ENCODE assay signal across 8 cellular contexts in genomic region chr4:105471566-105472176, GRCh38. TPM values are rescaled to one million over a fixed set of nuclear protein-coding genes. Genes with fewer than 3 reads are reported as not detected.
DNase-seq lines count a peak whose midpoint lies in the region; ATAC-seq, FAIRE-seq and TF ChIP-seq lines count a peak whose summit lies in the region.

No MANE protein-coding gene starts in this region.

- H3K4me3 ChIP-seq in SU-DHL-6 (ENCODE audit: insufficient read depth, low read length, poor library complexity, severe bottlenecking) (peak overlapping the region; percentile 69), adipocyte (ENCODE audit: low read length) (peak overlapping the region; percentile 90)

- peak; percentile 68 for FAIRE-seq in G401.6 (lab: Jason Lieb, UNC)

- intact Hi-C loops in left cardiac atrium (cut with DNase I), result loop anchor here (5.0 kb wide), 1 partner anchor 329 kb away; no protein-coding TSS in a partner anchor

- TF ChIP-seq CTCF in SU-DHL-6 (IDR thresholded peaks at IDR 0.05; ENCODE audit: insufficient read depth, low read length, poor library complexity, severe bottlenecking), result no peak

- H3K9me2 ChIP-seq in SU-DHL-6 (replicated peaks; ENCODE audit: insufficient read depth, low read length), result no peaks in the 10 kb centered on the region

- no peaks in the 10 kb centered on the region for H4K20me1 ChIP-seq in SU-DHL-6 (ENCODE audit: low read depth, low read length)

- H3K9me3 ChIP-seq in SU-DHL-6 (ENCODE audit: insufficient read depth, low read length) (no peaks in the 10 kb centered on the region), adipocyte (ENCODE audit: control insufficient read depth, low read length) (no peaks in the 10 kb centered on the region)

- peaks cover 60% of the 10 kb centered on the region for H3K79me2 ChIP-seq in SU-DHL-6 (ENCODE audit: insufficient read depth, low read length)

- DNase-seq in HCEC 1CT (peak; percentile 25), MV-4-11 (lab: John Stamatoyannopoulos, UW) (peak; percentile 61), adipocyte (ENCODE audit: low read depth) (peak; percentile 89), left cardiac atrium (peak; percentile 43), putamen (ENCODE audit: low spot score) (peak; percentile 70), mesenteric fat pad (ENCODE audit: low spot score) (no peak)

- no peaks in the 10 kb centered on the region; the same call in 1 of the 2 replicates for H3F3A ChIP-seq in SU-DHL-6 (ENCODE audit: insufficient read depth)

- peak overlapping the region; percentile 79 for H3K9ac ChIP-seq in SU-DHL-6 (ENCODE audit: low read length)
- peak overlapping the region; percentile 98 for H3K9ac ChIP-seq in adipocyte (ENCODE audit: low read length)

- no peaks in the 10 kb centered on the region for H3K36me3 ChIP-seq in SU-DHL-6 (ENCODE audit: low read length)
- no peaks in the 10 kb centered on the region for H3K36me3 ChIP-seq in adipocyte (ENCODE audit: control insufficient read depth, insufficient read depth, low read length, severe bottlenecking)

- no peak overlapping the region for H2AFZ ChIP-seq in SU-DHL-6 (ENCODE audit: low read depth, low read length, severe bottlenecking)

- H3K27ac ChIP-seq in SU-DHL-6 (ENCODE audit: low read depth, low read length), result peak overlapping the region; percentile 73; the same call in 1 of the 2 replicates

- no peaks in the 10 kb centered on the region for H3K27me3 ChIP-seq in SU-DHL-6 (ENCODE audit: low read length)
- H3K27me3 ChIP-seq in adipocyte (replicated peaks; ENCODE audit: control insufficient read depth, insufficient read depth, low read length), result no peaks in the 10 kb centered on the region

- H3K4me2 ChIP-seq in SU-DHL-6 (ENCODE audit: low read depth, low read length, poor library complexity, severe bottlenecking), result peak overlapping the region; percentile 94

- H3K4me1 ChIP-seq in adipocyte (ENCODE audit: control insufficient read depth, insufficient read depth, low read length), result peaks cover 27% of the 10 kb centered on the region

- ATAC-seq in left cardiac atrium, result peak; percentile 25 to 31

RNA-seq across cellular contexts. Expression of gene PPA2, which starts 2.2 kb away (rescaled TPM):
- total RNA-seq in left cardiac atrium (100 to 1,000 TPM in 1 of 2 donors, 10 to 100 TPM in 1; 77.4 to 102 TPM), mesenteric fat pad (67.2 TPM)
